Comparison of ENCODE assay signal across 15 cellular contexts in the genomic region with DNA sequence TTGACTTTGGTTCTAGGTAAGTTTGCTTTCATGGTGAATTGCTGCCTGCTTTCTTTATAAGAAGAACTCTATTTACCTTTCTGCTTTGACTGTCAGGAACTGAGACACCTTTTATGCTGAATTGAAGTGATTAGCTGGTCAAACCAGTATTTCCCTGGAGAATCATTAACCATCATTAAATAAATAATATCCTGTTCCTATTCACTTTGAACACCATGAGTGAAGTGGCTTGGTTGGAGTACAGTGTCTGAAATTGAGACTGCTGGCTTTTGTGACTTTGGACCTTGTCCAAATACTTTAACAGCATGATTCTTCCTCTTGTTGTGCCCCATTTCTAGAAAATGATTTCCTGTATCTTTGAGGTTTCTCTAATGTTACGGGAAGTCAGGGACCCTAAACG. TPM values are rescaled to one million over a fixed set of nuclear protein-coding genes. Genes with fewer than 3 reads are reported as not detected.
DNase-seq lines count a peak whose midpoint lies in the region; FAIRE-seq lines count a peak whose summit lies in the region.
"Had no signal": no experiment of that assay in that cellular context is flagged by ENCODE, and none has a peak within 500 bp of the region (broad histone marks: within the 10 kb centered on the region; RNA-seq: fewer than 3 reads in every experiment).

No MANE protein-coding gene starts in this region.

- H3K27me3 ChIP-seq in small intestine (ENCODE audit: control insufficient read depth in 2 of 2, insufficient read depth in 2 of 2, low read length in 2 of 2) = no peaks in the 10 kb centered on the region
- H3K27me3 ChIP-seq: testis had no signal

- H3K27ac ChIP-seq in epithelial cell of prostate (peak overlapping the region; percentile 19), small intestine (ENCODE audit: low read depth in 1 of 2, low read length in 1 of 2) (peak overlapping the region; percentile 38 to 68)
- H3K27ac ChIP-seq: testis had no signal

- no peaks in the 10 kb centered on the region for H3K9me3 ChIP-seq in small intestine (ENCODE audit: control insufficient read depth, low read depth)
- H3K9me3 ChIP-seq: testis had no signal

- no peak for FAIRE-seq in small intestine (lab: Jason Lieb, UNC)

- no peaks in the 10 kb centered on the region for H3K36me3 ChIP-seq in small intestine (ENCODE audit: control insufficient read depth in 2 of 2, insufficient read depth in 2 of 2, low read length in 2 of 2)

- 8 to 50% (median 20%) methylated on average over 2 of the region's 2 CpGs for WGBS in small intestine, 3 donors

- peaks cover 2 to 3% of the 10 kb centered on the region in 2 donors for H3K4me1 ChIP-seq in small intestine (ENCODE audit: control insufficient read depth in 2 of 2, insufficient read depth in 1 of 2, low read depth in 1 of 2, low read length in 1 of 2)

- DNase-seq in HT-29 (ENCODE audit: low spot score) = peak; percentile 99
- peak; percentile 35 for DNase-seq in NCI-H2196 treated with DMSO at 0.1 percent for 48 hours (lab: John Stamatoyannopoulos, UW; ENCODE audit: unreplicated experiment)
- no peak for DNase-seq in epithelial cell of prostate (ENCODE audit: low read depth, low spot score)
- DNase-seq in small intestine = peak; percentile 95
- DNase-seq in activated naive CD4-positive, alpha-beta T cell treated with Interleukin-2 at 50 U/mL for 16 hours = no peak
- no peak for DNase-seq in activated CD4-positive, CD25-positive, alpha-beta regulatory T cell (lab: John Stamatoyannopoulos, UW)
- no peak for DNase-seq in AG20443 (ENCODE audit: low spot score)
- DNase-seq in GM03348 (ENCODE audit: low spot score) = no peak
- DNase-seq: activated T-cell treated with anti-CD3 and anti-CD28 coated beads, Interleukin-2, amount 50 U/mL, for 48 hours; amygdala; mesenchymal stem cell; NCI-H187 treated with DMSO at 0.1 percent for 48 hours; occipital lobe; T-helper 1 cell; testis had no signal

- no peak overlapping the region for H3K4me3 ChIP-seq in small intestine (ENCODE audit: low read depth in 1 of 2, low read length in 2 of 2)
- H3K4me3 ChIP-seq: testis had no signal

RNA-seq across cellular contexts. Expression of gene TMEM62, which starts 5.6 kb away (rescaled TPM):
- 61.4 and 66.1 TPM in 2 replicates for total RNA-seq in HT-29 (2014; rRNA removed; shearing (Covaris generic))
- 10 to 100 TPM; 21.3 to 34.0 (median 26.5) TPM for polyA plus RNA-seq in small intestine

RNA-seq across cellular contexts. Expression of gene UBR1, which starts 21.9 kb away (rescaled TPM):
- 20.2 and 23.6 TPM in 2 replicates for total RNA-seq in HT-29 (2014; rRNA removed; shearing (Covaris generic))
- 1 to 10 TPM; 4.3 to 7.4 (median 5.4) TPM for polyA plus RNA-seq in small intestine

RNA-seq across cellular contexts. Expression of gene CCNDBP1, which starts 57.5 kb away (rescaled TPM):
- total RNA-seq in HT-29 (2014; rRNA removed; shearing (Covaris generic)) = 39.8 and 52.0 TPM in 2 replicates
- 10 to 100 TPM; 43.3 to 98.0 (median 81.9) TPM for polyA plus RNA-seq in small intestine

Comparison
In these comparisons a context has a peak if more than half of its experiments do, and no peak if none do; other contexts are left out.
1. DNase-seq: peak in HT-29 (single experiment), NCI-H2196 treated with DMSO at 0.1 percent for 48 hours (single experiment) and small intestine (single experiment); none in epithelial cell of prostate (single experiment), activated naive CD4-positive, alpha-beta T cell treated with Interleukin-2 at 50 U/mL for 16 hours (single experiment), activated CD4-positive, CD25-positive, alpha-beta regulatory T cell (0 of 4), AG20443 (single experiment) and GM03348 (single experiment).